8 cellular contexts compared by ENCODE assay signal in the genomic region with DNA sequence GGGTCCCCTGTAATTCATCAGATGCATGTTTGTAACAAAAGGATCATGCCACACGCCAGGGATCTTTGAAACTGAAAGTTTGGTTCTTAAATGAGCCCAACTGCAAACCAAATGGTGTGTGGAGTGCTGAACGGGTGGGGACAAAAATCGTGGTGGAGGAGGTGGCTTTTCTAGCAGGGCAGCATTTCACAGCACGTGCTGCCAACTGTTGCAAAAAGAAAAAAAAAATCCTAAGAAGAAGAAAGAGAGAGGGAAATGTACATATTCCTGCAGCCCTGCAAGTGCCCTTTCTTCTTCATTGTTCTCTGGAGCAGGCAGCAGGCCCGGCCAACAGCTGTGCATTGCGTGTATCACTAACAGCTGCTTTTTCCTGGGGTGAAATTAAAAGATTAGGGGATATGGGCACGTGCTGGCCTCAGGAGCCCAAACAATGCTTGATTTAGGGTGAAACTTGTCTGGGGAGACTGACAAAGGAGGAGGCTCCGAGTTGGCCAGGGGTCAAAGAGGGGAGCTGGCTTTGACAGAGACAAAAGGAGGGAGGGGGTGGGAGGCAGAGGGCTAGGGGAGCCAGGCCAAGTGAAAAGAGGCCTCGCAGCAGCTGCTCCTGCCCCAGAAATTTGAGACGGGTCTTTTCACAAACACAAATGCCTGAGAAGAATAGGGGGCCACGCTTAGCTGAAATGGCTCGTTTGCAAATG.
A peak's percentile ranks its signal among the peaks of the same experiment; 100 is the strongest.
DNase-seq lines count a peak whose midpoint lies in the region; ATAC-seq and TF ChIP-seq lines count a peak whose summit lies in the region.
"Had no signal": no experiment of that assay in that cellular context is flagged by ENCODE, and none has a peak within 500 bp of the region (broad histone marks: within the 10 kb centered on the region; RNA-seq: fewer than 3 reads in every experiment).

No MANE protein-coding gene starts in this region.

- TF ChIP-seq EP300 in stomach (IDR thresholded peaks at IDR 0.05): no peak

- no peak overlapping the region for H3K4me3 ChIP-seq in MG63
- no peak overlapping the region for H3K4me3 ChIP-seq in stomach

- H3K4me1 ChIP-seq in stomach: peaks cover 39 to 45% (median 44%) of the 10 kb centered on the region in 4 donors

- no peak for ATAC-seq in HG03139 (IDR thresholded peaks at IDR 0.05; ENCODE audit: unreplicated experiment)

- H3K9me3 ChIP-seq in MG63: no peaks in the 10 kb centered on the region
- no peaks in the 10 kb centered on the region for H3K9me3 ChIP-seq in stomach

- H3K27ac ChIP-seq in stomach: peak overlapping the region in 4 of 5 donors; percentile 17 to 68 (median 44)

- H3K36me3 ChIP-seq in MG63 (no peaks in the 10 kb centered on the region), stomach (no peaks in the 10 kb centered on the region)

- DNase-seq in MG63 (peak; percentile 37), NCI-H2227 treated with DMSO at 0.1 percent for 48 hours (lab: John Stamatoyannopoulos, UW) (peak; percentile 19), glutamatergic neuron (no peak), stomach (peak; percentile 55), glomerular visceral epithelial cell (ENCODE audit: extremely low spot score) (no peak), CD1c-positive myeloid dendritic cell (ENCODE audit: extremely low spot score) (no peak)
- DNase-seq: activated T-cell treated with anti-CD3 and anti-CD28 coated beads for 4 hours had no signal

- WGBS in stomach, 5 donors: 27 to 40% (median 34%) methylated on average over 12 of the region's 12 CpGs

- TF ChIP-seq POLR2A in stomach (IDR thresholded peaks at IDR 0.05): no peak

- H3K4me3 Mint-ChIP-seq in glutamatergic neuron (ENCODE audit: unreplicated experiment): peak overlapping the region; percentile 46

- peaks cover 18% of the 10 kb centered on the region for H3K9me3 Mint-ChIP-seq in glutamatergic neuron (ENCODE audit: unreplicated experiment)

- intact Hi-C loops in stomach (cut with DNase I; ENCODE audit: low total_unique reads): no loop called here

- H3K27me3 ChIP-seq in MG63 (no peaks in the 10 kb centered on the region), stomach (no peaks in the 10 kb centered on the region)

- H3K4me1 Mint-ChIP-seq in glutamatergic neuron (ENCODE audit: low read depth, unreplicated experiment): peaks cover 53% of the 10 kb centered on the region

- peak overlapping the region; percentile 98 for H3K27ac Mint-ChIP-seq in glutamatergic neuron (ENCODE audit: unreplicated experiment)

- no peaks in the 10 kb centered on the region for H3K36me3 Mint-ChIP-seq in glutamatergic neuron (ENCODE audit: unreplicated experiment)

- peaks cover 17% of the 10 kb centered on the region for H3K27me3 Mint-ChIP-seq in glutamatergic neuron (ENCODE audit: unreplicated experiment)

- TF ChIP-seq CTCF in glutamatergic neuron (IDR thresholded peaks at IDR 0.05; ENCODE audit: partially characterized antibody, unreplicated experiment) (no peak), stomach (IDR thresholded peaks at IDR 0.05) (no peak)

Comparison
In these comparisons a context has a peak if more than half of its experiments do, and no peak if none do; other contexts are left out.
1. DNase-seq: peak in MG63 (single experiment), NCI-H2227 treated with DMSO at 0.1 percent for 48 hours (single experiment) and stomach (single experiment); none in glutamatergic neuron (single experiment), glomerular visceral epithelial cell (single experiment) and CD1c-positive myeloid dendritic cell (single experiment).